In the genomic region with DNA sequence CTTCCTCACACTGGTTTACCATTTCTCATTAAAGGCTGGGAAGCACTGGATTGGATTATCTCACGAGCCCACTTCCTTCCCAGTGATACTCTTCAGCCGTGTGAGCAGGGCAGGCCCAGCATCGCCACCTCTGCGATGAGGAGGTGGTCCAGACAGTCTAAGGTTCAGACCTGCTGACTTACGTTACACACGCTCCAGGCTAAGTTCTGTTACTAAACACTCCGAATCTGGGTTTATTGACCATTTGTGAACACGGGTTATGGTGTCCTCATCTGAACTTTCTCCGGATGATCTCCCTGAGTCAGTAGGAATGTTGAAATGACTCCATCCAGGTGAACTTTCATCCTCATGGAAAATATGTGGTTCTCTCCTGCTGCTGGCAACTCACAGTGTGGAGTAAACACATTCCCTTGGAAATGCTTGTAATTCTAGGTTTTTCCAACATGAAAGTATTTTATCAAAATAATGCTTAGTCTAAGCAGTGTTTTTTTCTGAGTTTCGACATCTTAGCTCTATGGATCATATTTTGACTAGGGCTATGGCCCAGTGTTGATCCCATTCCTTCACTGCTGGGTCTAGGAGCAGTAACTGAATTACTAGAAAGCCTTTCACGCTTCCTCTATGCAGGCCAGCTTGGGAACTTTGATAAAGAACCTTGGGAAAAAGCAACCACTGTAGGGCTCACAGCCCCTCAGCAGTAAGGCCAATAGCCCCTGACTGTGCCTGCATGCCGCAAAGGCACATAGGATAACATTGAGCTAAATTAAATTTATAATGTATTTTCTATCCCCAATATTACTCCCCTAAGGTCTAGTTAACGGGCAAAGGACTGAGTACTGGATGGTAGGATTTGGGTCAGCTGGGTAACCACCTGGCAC, we compare ENCODE assay signal across 1 cellular context.
TF ChIP-seq lines count a peak whose summit lies in the region.

No MANE protein-coding gene starts in this region.

TF ChIP-seq in IMR-90, 13 proteins besides CTCF, POLR2A, EP300 and RAD21:
- TF ChIP-seq NFE2L2 (IDR thresholded peaks at IDR 0.05; ENCODE audit: low read depth, low read length) (0 out of 2 replicates have a peak, but pooled peaks have one; percentile 3), RCOR1 (IDR thresholded peaks at IDR 0.05; ENCODE audit: insufficient replicate concordance, low read length) (no peak)
